ENCODE assay signal across 9 cellular contexts in the genomic region with DNA sequence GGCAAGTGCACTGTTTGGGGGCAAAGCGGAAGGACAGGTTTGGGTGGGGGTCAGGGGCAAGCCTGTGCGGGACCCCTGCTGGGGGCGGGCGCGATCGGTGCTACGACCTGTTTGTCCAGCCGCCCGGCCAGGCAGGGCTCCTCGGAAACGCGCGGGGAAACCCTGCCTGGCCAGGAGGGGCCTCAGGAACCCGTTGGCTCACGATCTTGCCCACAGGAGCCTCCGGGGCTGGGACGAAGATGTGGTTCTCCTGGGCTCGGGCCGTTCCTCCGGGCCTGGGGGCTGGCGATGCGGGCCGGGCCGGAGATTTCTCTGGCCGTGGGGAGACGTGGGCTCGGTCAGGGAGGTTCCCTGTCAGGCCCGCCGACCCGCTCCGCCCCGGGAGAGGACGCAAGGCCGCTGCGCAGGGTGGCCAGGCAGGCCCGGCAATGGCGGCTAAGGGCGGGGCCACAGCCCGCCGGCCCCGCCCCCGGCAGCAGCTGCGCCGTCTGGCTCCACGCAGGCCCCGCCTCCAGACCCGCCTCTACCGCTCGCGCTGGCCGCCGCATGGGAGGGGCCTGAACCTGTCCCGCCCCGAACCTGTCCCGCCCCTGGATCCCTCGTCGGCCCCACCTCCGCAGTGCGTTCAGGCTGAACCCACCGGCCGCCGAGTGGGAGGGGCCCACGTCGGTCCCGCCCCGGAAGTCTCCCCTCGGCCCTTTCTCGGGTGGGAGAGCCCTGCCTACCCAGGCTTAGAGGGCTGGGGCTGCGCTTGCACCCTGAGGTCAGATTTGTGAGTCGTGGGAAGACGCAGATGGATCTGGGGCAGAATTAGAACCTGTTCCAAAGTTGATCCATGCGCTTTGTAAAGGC. TPM values are rescaled to one million over a fixed set of nuclear protein-coding genes. Genes with fewer than 3 reads are reported as not detected.
DNase-seq lines count a peak whose midpoint lies in the region; ATAC-seq, FAIRE-seq and TF ChIP-seq lines count a peak whose summit lies in the region.
"Had no signal": no experiment of that assay in that cellular context is flagged by ENCODE, and none has a peak within 500 bp of the region (broad histone marks: within the 10 kb centered on the region; RNA-seq: fewer than 3 reads in every experiment).

A gene with protein sequence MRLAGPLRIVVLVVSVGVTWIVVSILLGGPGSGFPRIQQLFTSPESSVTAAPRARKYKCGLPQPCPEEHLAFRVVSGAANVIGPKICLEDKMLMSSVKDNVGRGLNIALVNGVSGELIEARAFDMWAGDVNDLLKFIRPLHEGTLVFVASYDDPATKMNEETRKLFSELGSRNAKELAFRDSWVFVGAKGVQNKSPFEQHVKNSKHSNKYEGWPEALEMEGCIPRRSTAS (minus strand): TSS at position 430 of the 852 bp plus-strand sequence. CDS start 460 bp downstream, outside the sequence.

- peak within 1 kb of the TSS; percentile 98 for H3K27ac ChIP-seq in cingulate gyrus (ENCODE audit: low read depth, low read length)

- H3K4me3 ChIP-seq in BJ (ENCODE audit: low read depth, low read length), result peak within 1 kb of the TSS; percentile 68

- DNase-seq in BJ (ENCODE audit: low read depth) (peak; percentile 35), GM19239 (ENCODE audit: insufficient read length, low spot score) (peak; percentile 70), NCI-H524 (lab: John Stamatoyannopoulos, UW) (peak; percentile 87 to 91), left kidney (ENCODE audit: low read depth, low spot score) (peak; percentile 96)
- peak; percentile 90 to 93 for DNase-seq in activated CD4-positive, alpha-beta T cell treated with anti-CD3 and anti-CD28 coated beads for 4 hours
- DNase-seq in stimulated activated CD4-positive, alpha-beta T cell treated with anti-CD3 and anti-CD28 coated beads, Interleukin-1b, Interleukin-23, amount 100 ng/mL, for 4 hours (ENCODE audit: low read depth in 2 of 2), result peak; percentile 90

- peak; percentile 95 for FAIRE-seq in GM19239 (lab: Jason Lieb, UNC)
- FAIRE-seq: TTC549 had no signal

- POLR2A ChIA-PET in BJ (lab: Charles Lee), result no interaction called here

- H3K36me3 ChIP-seq in BJ (ENCODE audit: control insufficient read depth, insufficient read depth, low read length), result no peaks in the 10 kb centered on the region

- CTCF ChIA-PET in BJ (lab: Yijun Ruan, JAX), result interaction anchor here (0.6 to 2.8 kb wide), 2 partner anchors 11 to 368 kb away, joined by 3 to 18 read pairs; no protein-coding TSS in a partner anchor

- no peaks in the 10 kb centered on the region for H3K27me3 ChIP-seq in BJ (ENCODE audit: control insufficient read depth, insufficient read depth, low read length)

- peak; percentile 86 for ATAC-seq in HG03439 (IDR thresholded peaks at IDR 0.05; ENCODE audit: unreplicated experiment)

- TF ChIP-seq CTCF in BJ (IDR thresholded peaks at IDR 0.05; ENCODE audit: insufficient read depth, low read depth, low read length), result no peak

RNA-seq across cellular contexts. Expression of the gene that starts here (rescaled TPM):
- polyA plus RNA-seq in BJ (2011; rRNA removed), result 17.3 and 34.8 TPM in 2 replicates
- polyA minus RNA-seq in BJ (2011; rRNA and poly(A)+ RNA removed), result 10.7 and 16.4 TPM in 2 replicates

Comparison
In these comparisons a context has a peak if more than half of its experiments do, and no peak if none do; other contexts are left out.
1. Peak in every context shown above with its lines: DNase-seq, ATAC-seq, H3K4me3 ChIP-seq and H3K27ac ChIP-seq.
2. DNase-seq: peak in every context shown above with its lines; median percentile 96 in left kidney; 92 in activated CD4-positive, alpha-beta T cell treated with anti-CD3 and anti-CD28 coated beads for 4 hours; 90 in stimulated activated CD4-positive, alpha-beta T cell treated with anti-CD3 and anti-CD28 coated beads, Interleukin-1b, Interleukin-23, amount 100 ng/mL, for 4 hours; 89 in NCI-H524; 70 in GM19239; 35 in BJ.